ENCODE assay signal across 26 cellular contexts in genomic region chr16:29993191-29993902, GRCh38. TPM values are rescaled to one million over a fixed set of nuclear protein-coding genes. Genes with fewer than 3 reads are reported as not detected.
DNase-seq lines count a peak whose midpoint lies in the region; ATAC-seq and TF ChIP-seq lines count a peak whose summit lies in the region.
"Had no signal": no experiment of that assay in that cellular context is flagged by ENCODE, and none has a peak within 500 bp of the region (broad histone marks: within the 10 kb centered on the region; RNA-seq: fewer than 3 reads in every experiment).

No MANE protein-coding gene starts in this region.

- no peak overlapping the region for H3K14ac ChIP-seq in neuronal stem cell (ENCODE audit: low read length)

- H3K79me1 ChIP-seq in neuronal stem cell (ENCODE audit: low read depth, low read length), result peaks cover 5% of the 10 kb centered on the region

- no peak overlapping the region for H3K18ac ChIP-seq in neuronal stem cell (ENCODE audit: low read length)

- H4K8ac ChIP-seq in neuronal stem cell (ENCODE audit: low read depth, low read length), result no peak overlapping the region

- no peak for TF ChIP-seq RAD21 in HCT116 (IDR thresholded peaks at IDR 0.05; ENCODE audit: low read depth)

- H4K91ac ChIP-seq in neuronal stem cell (ENCODE audit: low read depth, low read length, poor library complexity), result no peak overlapping the region

- H3K4me1 ChIP-seq in HCT116 (ENCODE audit: control insufficient read depth in 1 of 2, insufficient read depth in 2 of 2, low read length in 2 of 2) (peaks cover 9 to 27% of the 10 kb centered on the region in 2 experiments), neuronal stem cell (ENCODE audit: control insufficient read depth in 2 of 2, insufficient read depth in 1 of 2, low read depth in 1 of 2, low read length in 2 of 2) (peaks cover 8 to 10% of the 10 kb centered on the region in 2 donors)

- in situ Hi-C loops in ACHN (cut with HindIII; ENCODE audit: low pct_ligation_motif_present, low pct_unique_long_range_greater_than_20kb, low sequenced_read_pairs), result no loop called here

- H3K27ac ChIP-seq in HCT116 (ENCODE audit: low read depth, low read length) (no peak overlapping the region; the same call in 1 of the 2 replicates), neuronal stem cell (replicated peaks; ENCODE audit: low read length) (no peak overlapping the region)

- H3K23ac ChIP-seq in neuronal stem cell (ENCODE audit: low read depth, low read length, poor library complexity), result no peak overlapping the region

- RAD21 ChIA-PET in HCT116 (lab: Charles Lee; ENCODE audit: low non-redundant PET in 1 of 2, low total read pairs in 2 of 2, uncharacterized antibody in 2 of 2, unreplicated experiment in 2 of 2), result no interaction called here

- POLR2A ChIA-PET in activated CD4-positive, alpha-beta T cell treated with anti-CD3 and anti-CD28 coated beads, Interleukin-2, amount 10 ng/mL, durations not matched to agents 7 days and 5 days (lab: Charles Lee), result no interaction called here
- POLR2A ChIA-PET in HCT116 (lab: Charles Lee), result no interaction called here
- POLR2A ChIA-PET in activated CD8-positive, alpha-beta T cell treated with anti-CD3 and anti-CD28 coated beads, Interleukin-2, amount 10 ng/mL, durations not matched to agents 7 days and 5 days (lab: Charles Lee), result interaction anchor here (1.1 to 5.0 kb wide), 4 partner anchors 11 to 67 kb away, joined by 3 to 48 read pairs (median 10); partner anchors contain the start of genes KCTD13 and TAOK2

- no peak for TF ChIP-seq POLR2A in HCT116 (IDR thresholded peaks at IDR 0.05; ENCODE audit: borderline replicate concordance, extremely low read depth, insufficient read depth, insufficient read length)

- no TSS peak for BruUV-seq in HCT116 (replicated peaks; lab: Mats Ljungman, UMichigan)

- no peak overlapping the region for H3K4ac ChIP-seq in neuronal stem cell (ENCODE audit: low read length)

- peak overlapping the region; percentile 98 for H3K4me3 Mint-ChIP-seq in activated CD4-positive, alpha-beta T cell treated with anti-CD3 and anti-CD28 coated beads, Interleukin-2, amount 10 ng/mL, durations not matched to agents 7 days and 5 days
- peak overlapping the region; percentile 99 for H3K4me3 Mint-ChIP-seq in activated CD8-positive, alpha-beta T cell treated with anti-CD3 and anti-CD28 coated beads, Interleukin-2, amount 10 ng/mL, durations not matched to agents 7 days and 5 days

- DNase-seq in activated CD4-positive, alpha-beta T cell treated with anti-CD3 and anti-CD28 coated beads, Interleukin-2, amount 10 ng/mL, durations not matched to agents 7 days and 5 days, result no peak
- DNase-seq in activated CD4-positive, alpha-beta T cell treated with anti-CD3 and anti-CD28 coated beads for 48 hours, result no peak
- DNase-seq in HCT116 (ENCODE audit: low read depth, low spot score) (no peak), neuronal stem cell (ENCODE audit: low spot score) (no peak), ACHN (no peak)
- DNase-seq in activated CD8-positive, alpha-beta T cell treated with anti-CD3 and anti-CD28 coated beads, Interleukin-2, amount 10 ng/mL, durations not matched to agents 7 days and 5 days, result no peak
- DNase-seq: activated T-cell treated with anti-CD3 and anti-CD28 coated beads for 4 hours; effector CD4-positive, alpha-beta T cell; esophagus squamous epithelium; glutamatergic neuron; naive thymus-derived CD8-positive, alpha-beta T cell; NCI-H146; NCI-H2227 treated with DMSO at 0.1 percent for 48 hours; SIG-M5; stimulated activated naive CD8-positive, alpha-beta T cell treated with anti-CD3 and anti-CD28 coated beads, Interleukin-15, Interleukin-2, amounts not matched to agents 100 U/mL and 50 U/mL, for 24 hours; trophoblast cell had no signal

- H3K9me3 Mint-ChIP-seq in activated CD4-positive, alpha-beta T cell treated with anti-CD3 and anti-CD28 coated beads, Interleukin-2, amount 10 ng/mL, durations not matched to agents 7 days and 5 days, result no peaks in the 10 kb centered on the region
- no peaks in the 10 kb centered on the region for H3K9me3 Mint-ChIP-seq in activated CD8-positive, alpha-beta T cell treated with anti-CD3 and anti-CD28 coated beads, Interleukin-2, amount 10 ng/mL, durations not matched to agents 7 days and 5 days (ENCODE audit: insufficient read depth)
- H3K9me3 Mint-ChIP-seq: CD14-positive monocyte; naive thymus-derived CD8-positive, alpha-beta T cell; T-helper 2 cell treated with Interferon-gamma antibody and Interleukin-4, amounts not matched to agents 5 μg/mL and 100 μg/mL, for 36 hours had no signal

- H4K20me1 ChIP-seq in HCT116 (ENCODE audit: insufficient read depth), result no peaks in the 10 kb centered on the region

- peaks cover 31% of the 10 kb centered on the region for H3K4me1 Mint-ChIP-seq in activated CD4-positive, alpha-beta T cell treated with anti-CD3 and anti-CD28 coated beads, Interleukin-2, amount 10 ng/mL, durations not matched to agents 7 days and 5 days
- peaks cover 25% of the 10 kb centered on the region for H3K4me1 Mint-ChIP-seq in activated CD8-positive, alpha-beta T cell treated with anti-CD3 and anti-CD28 coated beads, Interleukin-2, amount 10 ng/mL, durations not matched to agents 7 days and 5 days (ENCODE audit: low read depth)

- no peak overlapping the region; the same call in 1 of the 2 replicates for H3K4me2 ChIP-seq in HCT116 (ENCODE audit: low read length)
- no peak overlapping the region for H3K4me2 ChIP-seq in neuronal stem cell (ENCODE audit: insufficient read depth, low read length, poor library complexity, severe bottlenecking)

- no peaks in the 10 kb centered on the region for H3K9me3 ChIP-seq in HCT116 (ENCODE audit: control insufficient read depth in 1 of 2, insufficient read depth in 1 of 2, low read depth in 1 of 2, low read length in 2 of 2)
- H3K9me3 ChIP-seq in neuronal stem cell (replicated peaks in 1 of 2; ENCODE audit: control insufficient read depth in 2 of 2, insufficient read depth in 1 of 2, low read depth in 1 of 2, low read length in 2 of 2), result no peaks in the 10 kb centered on the region
- H3K9me3 ChIP-seq: esophagus squamous epithelium had no signal

- intact Hi-C loops in HCT116 (cut with micrococcal nuclease), result no loop called here

- H3K9ac ChIP-seq in HCT116 (ENCODE audit: low read length) (no peak overlapping the region; the same call in 1 of the 2 replicates), neuronal stem cell (ENCODE audit: low read depth, low read length, poor library complexity) (peak overlapping the region; percentile 5)

- H3K36me3 Mint-ChIP-seq in activated CD4-positive, alpha-beta T cell treated with anti-CD3 and anti-CD28 coated beads, Interleukin-2, amount 10 ng/mL, durations not matched to agents 7 days and 5 days (ENCODE audit: low read depth), result peaks cover 43% of the 10 kb centered on the region
- H3K36me3 Mint-ChIP-seq in activated CD8-positive, alpha-beta T cell treated with anti-CD3 and anti-CD28 coated beads, Interleukin-2, amount 10 ng/mL, durations not matched to agents 7 days and 5 days (ENCODE audit: low read depth), result peaks cover 54% of the 10 kb centered on the region

- no peak overlapping the region for H2AK5ac ChIP-seq in neuronal stem cell (ENCODE audit: low read depth, low read length)

- no peak overlapping the region for H2BK120ac ChIP-seq in neuronal stem cell (ENCODE audit: low read depth, low read length)

- ATAC-seq in HCT116, result no peak
- ATAC-seq in activated CD8-positive, alpha-beta T cell treated with anti-CD3 and anti-CD28 coated beads, Interleukin-2, amount 10 ng/mL, durations not matched to agents 7 days and 5 days, result no peak
- no peak for ATAC-seq in GM19328 (IDR thresholded peaks at IDR 0.05; ENCODE audit: unreplicated experiment)
- ATAC-seq in HG02981 (IDR thresholded peaks at IDR 0.05; ENCODE audit: unreplicated experiment), result no peak
- ATAC-seq: activated CD4-positive, CD25-positive, alpha-beta regulatory T cell treated with anti-CD3 and anti-CD28 coated beads, Interleukin-2, amount 50 U/mL, for 24 hours; naive thymus-derived CD8-positive, alpha-beta T cell; stimulated activated naive CD8-positive, alpha-beta T cell treated with anti-CD3 and anti-CD28 coated beads, Interleukin-15, Interleukin-2, amounts not matched to agents 100 U/mL and 50 U/mL, for 24 hours had no signal

- H3K27ac Mint-ChIP-seq in activated CD4-positive, alpha-beta T cell treated with anti-CD3 and anti-CD28 coated beads, Interleukin-2, amount 10 ng/mL, durations not matched to agents 7 days and 5 days, result peak overlapping the region; percentile 96
- H3K27ac Mint-ChIP-seq in activated CD8-positive, alpha-beta T cell treated with anti-CD3 and anti-CD28 coated beads, Interleukin-2, amount 10 ng/mL, durations not matched to agents 7 days and 5 days, result no peak overlapping the region

- WGBS in neuronal stem cell (ENCODE audit: extremely low coverage in 2 of 2, insufficient read length in 2 of 2, insufficient replicate concordance in 1 of 2), 2 donors, result no CpG with 5 or more reads among the region's 25 CpGs

- no peaks in the 10 kb centered on the region for H3K27me3 Mint-ChIP-seq in activated CD4-positive, alpha-beta T cell treated with anti-CD3 and anti-CD28 coated beads, Interleukin-2, amount 10 ng/mL, durations not matched to agents 7 days and 5 days
- no peaks in the 10 kb centered on the region for H3K27me3 Mint-ChIP-seq in activated CD8-positive, alpha-beta T cell treated with anti-CD3 and anti-CD28 coated beads, Interleukin-2, amount 10 ng/mL, durations not matched to agents 7 days and 5 days (ENCODE audit: low read depth)
- H3K27me3 Mint-ChIP-seq: naive thymus-derived CD8-positive, alpha-beta T cell had no signal

- H2AFZ ChIP-seq in HCT116 (ENCODE audit: low read depth, low read length, poor library complexity, severe bottlenecking) (no peak overlapping the region), neuronal stem cell (ENCODE audit: low read length) (no peak overlapping the region)

- no peaks in the 10 kb centered on the region for H3K9me2 ChIP-seq in HCT116 (ENCODE audit: insufficient read depth)

- no peak overlapping the region for H2BK5ac ChIP-seq in neuronal stem cell (ENCODE audit: low read length)

- no peak overlapping the region for H2BK15ac ChIP-seq in neuronal stem cell (ENCODE audit: low read length)

- no peak overlapping the region for H3K4me3 ChIP-seq in HCT116 (replicated peaks in 1 of 2; ENCODE audit: low read depth in 1 of 2, low read length in 2 of 2)
- H3K4me3 ChIP-seq in neuronal stem cell (ENCODE audit: low read length in 2 of 2), result no peak overlapping the region
- H3K4me3 ChIP-seq: esophagus squamous epithelium had no signal

- peaks cover 17 to 34% of the 10 kb centered on the region in 2 experiments for H3K36me3 ChIP-seq in HCT116 (ENCODE audit: control insufficient read depth in 1 of 2, insufficient read depth in 2 of 2, low read length in 2 of 2)
- H3K36me3 ChIP-seq in neuronal stem cell (replicated peaks in 1 of 2; ENCODE audit: control insufficient read depth in 2 of 2, insufficient read depth in 2 of 2, low read length in 2 of 2), result peaks cover 24 to 73% of the 10 kb centered on the region in 2 donors

- TF ChIP-seq CTCF in HCT116 (IDR thresholded peaks at IDR 0.05 in 2 of 3, conservative IDR thresholded peaks at IDR 0.05 in 1 of 3; ENCODE audit: borderline replicate concordance in 1 of 3, insufficient read depth in 1 of 3, low read depth in 2 of 3, low read length in 2 of 3), result no peak

- H3K79me2 ChIP-seq in HCT116 (ENCODE audit: insufficient read depth, low read length), result peaks cover 11% of the 10 kb centered on the region

- H3K27me3 ChIP-seq in HCT116 (ENCODE audit: insufficient read depth, low read length) (no peaks in the 10 kb centered on the region), neuronal stem cell (ENCODE audit: control insufficient read depth in 3 of 3, insufficient read depth in 3 of 3, low read depth in 1 of 3, low read length in 3 of 3) (no peaks in the 10 kb centered on the region)
- H3K27me3 ChIP-seq: esophagus squamous epithelium had no signal

- CTCF ChIA-PET in activated CD4-positive, alpha-beta T cell treated with anti-CD3 and anti-CD28 coated beads, Interleukin-2, amount 10 ng/mL, durations not matched to agents 7 days and 5 days (lab: Charles Lee), result interaction anchor here (0.9 to 1.3 kb wide), 4 partner anchors 10 to 67 kb away, joined by 3 to 4 read pairs (median 4); partner anchors contain the start of genes KCTD13 and TAOK2
- CTCF ChIA-PET in HCT116 (lab: Charles Lee), result interaction anchor here (0.7 kb wide), 1 partner anchor 20 kb away, joined by 3 read pairs; no protein-coding TSS in a partner anchor
- CTCF ChIA-PET in activated CD8-positive, alpha-beta T cell treated with anti-CD3 and anti-CD28 coated beads, Interleukin-2, amount 10 ng/mL, durations not matched to agents 7 days and 5 days (lab: Charles Lee), result interaction anchor here (1.5 kb wide), 1 partner anchor 39 kb away, joined by 3 read pairs; no protein-coding TSS in a partner anchor

- no peak overlapping the region for H2BK12ac ChIP-seq in neuronal stem cell (ENCODE audit: low read length)

RNA-seq across cellular contexts. Expression of gene HIRIP3, which starts 2.1 kb away (rescaled TPM):
- 10 to 100 TPM; 37.0 to 45.0 TPM for total RNA-seq in activated CD4-positive, alpha-beta T cell treated with anti-CD3 and anti-CD28 coated beads, Interleukin-2, amount 10 ng/mL, durations not matched to agents 7 days and 5 days
- 21.8 TPM for total RNA-seq in HCT116 (2021; ENCODE audit: unreplicated experiment)
- 25.2 and 26.4 TPM in 2 replicates for polyA plus RNA-seq in HCT116 (2012)
- total RNA-seq in activated CD8-positive, alpha-beta T cell treated with anti-CD3 and anti-CD28 coated beads, Interleukin-2, amount 10 ng/mL, durations not matched to agents 7 days and 5 days, result 10 to 100 TPM; 46.4 to 47.3 TPM
- 16.5 TPM for polyA plus RNA-seq in neuronal stem cell (2013, experiment 1 of 2)
- polyA plus RNA-seq in neuronal stem cell (2013, experiment 2 of 2), result 17.3 TPM

RNA-seq across cellular contexts. Expression of gene INO80E, which starts 2.7 kb away (rescaled TPM):
- total RNA-seq in activated CD4-positive, alpha-beta T cell treated with anti-CD3 and anti-CD28 coated beads, Interleukin-2, amount 10 ng/mL, durations not matched to agents 7 days and 5 days, result 100 to 1,000 TPM; 113 to 134 TPM
- 89.8 TPM for total RNA-seq in HCT116 (2021; ENCODE audit: unreplicated experiment)
- polyA plus RNA-seq in HCT116 (2012), result 53.7 and 76.2 TPM in 2 replicates
- total RNA-seq in activated CD8-positive, alpha-beta T cell treated with anti-CD3 and anti-CD28 coated beads, Interleukin-2, amount 10 ng/mL, durations not matched to agents 7 days and 5 days, result 100 to 1,000 TPM; 104 to 117 TPM
- polyA plus RNA-seq in neuronal stem cell (2013, experiment 1 of 2), result 48.2 TPM
- polyA plus RNA-seq in neuronal stem cell (2013, experiment 2 of 2), result 47.3 TPM

RNA-seq across cellular contexts. Expression of gene DOC2A, which starts 17.5 kb away (rescaled TPM):
- under 1 TPM; 0.19 to 0.30 TPM for total RNA-seq in activated CD4-positive, alpha-beta T cell treated with anti-CD3 and anti-CD28 coated beads, Interleukin-2, amount 10 ng/mL, durations not matched to agents 7 days and 5 days
- 17.3 TPM for total RNA-seq in HCT116 (2021; ENCODE audit: unreplicated experiment)
- polyA plus RNA-seq in HCT116 (2012), result 13.8 and 18.6 TPM in 2 replicates
- total RNA-seq in activated CD8-positive, alpha-beta T cell treated with anti-CD3 and anti-CD28 coated beads, Interleukin-2, amount 10 ng/mL, durations not matched to agents 7 days and 5 days, result under 1 TPM in 1 of 2 experiments, not detected in 1; 0.34 TPM
- 5.2 TPM for polyA plus RNA-seq in neuronal stem cell (2013, experiment 1 of 2)
- 5.1 TPM for polyA plus RNA-seq in neuronal stem cell (2013, experiment 2 of 2)
- total RNA-seq: Daoy; naive thymus-derived CD8-positive, alpha-beta T cell had no signal
- polyA plus RNA-seq: naive thymus-derived CD8-positive, alpha-beta T cell had no signal

RNA-seq across cellular contexts. Expression of gene TAOK2, which starts 19.7 kb away (rescaled TPM):
- 10 to 100 TPM; 47.7 to 48.8 TPM for total RNA-seq in activated CD4-positive, alpha-beta T cell treated with anti-CD3 and anti-CD28 coated beads, Interleukin-2, amount 10 ng/mL, durations not matched to agents 7 days and 5 days
- 56.7 TPM for total RNA-seq in HCT116 (2021; ENCODE audit: unreplicated experiment)
- polyA plus RNA-seq in HCT116 (2012), result 24.9 and 28.7 TPM in 2 replicates
- 10 to 100 TPM; 48.9 to 49.8 TPM for total RNA-seq in activated CD8-positive, alpha-beta T cell treated with anti-CD3 and anti-CD28 coated beads, Interleukin-2, amount 10 ng/mL, durations not matched to agents 7 days and 5 days
- polyA plus RNA-seq in neuronal stem cell (2013, experiment 1 of 2), result 19.9 TPM
- 19.4 TPM for polyA plus RNA-seq in neuronal stem cell (2013, experiment 2 of 2)

RNA-seq across cellular contexts. Expression of gene C16orf92, which starts 29.7 kb away (rescaled TPM):
- not detected for total RNA-seq in activated CD4-positive, alpha-beta T cell treated with anti-CD3 and anti-CD28 coated beads, Interleukin-2, amount 10 ng/mL, durations not matched to agents 7 days and 5 days
- not detected for total RNA-seq in HCT116 (2021; ENCODE audit: unreplicated experiment)
- not detected in 2 replicates for polyA plus RNA-seq in HCT116 (2012)
- not detected for total RNA-seq in activated CD8-positive, alpha-beta T cell treated with anti-CD3 and anti-CD28 coated beads, Interleukin-2, amount 10 ng/mL, durations not matched to agents 7 days and 5 days
- not detected for polyA plus RNA-seq in neuronal stem cell (2013, experiment 1 of 2)
- not detected for polyA plus RNA-seq in neuronal stem cell (2013, experiment 2 of 2)
- total RNA-seq: Daoy; esophagus squamous epithelium; HT-29; lung microvascular endothelial cell; naive thymus-derived CD8-positive, alpha-beta T cell; renal cortical epithelial cell had no signal
- polyA plus RNA-seq: adipose tissue; CD14-positive monocyte; naive thymus-derived CD8-positive, alpha-beta T cell had no signal

Comparison
In these comparisons a context has a peak if more than half of its experiments do, and no peak if none do; other contexts are left out.
1. RNA of gene DOC2A, which starts 17.5 kb away (total RNA-seq): 17.3 TPM in HCT116 (single experiment); 0.34 TPM in activated CD8-positive, alpha-beta T cell treated with anti-CD3 and anti-CD28 coated beads, Interleukin-2, amount 10 ng/mL, durations not matched to agents 7 days and 5 days and 0.19 to 0.30 TPM in activated CD4-positive, alpha-beta T cell treated with anti-CD3 and anti-CD28 coated beads, Interleukin-2, amount 10 ng/mL, durations not matched to agents 7 days and 5 days; every median in the first group is over 10 times any median in the second.